Comparison of ENCODE assay signal across 1 cellular context in the genomic region with DNA sequence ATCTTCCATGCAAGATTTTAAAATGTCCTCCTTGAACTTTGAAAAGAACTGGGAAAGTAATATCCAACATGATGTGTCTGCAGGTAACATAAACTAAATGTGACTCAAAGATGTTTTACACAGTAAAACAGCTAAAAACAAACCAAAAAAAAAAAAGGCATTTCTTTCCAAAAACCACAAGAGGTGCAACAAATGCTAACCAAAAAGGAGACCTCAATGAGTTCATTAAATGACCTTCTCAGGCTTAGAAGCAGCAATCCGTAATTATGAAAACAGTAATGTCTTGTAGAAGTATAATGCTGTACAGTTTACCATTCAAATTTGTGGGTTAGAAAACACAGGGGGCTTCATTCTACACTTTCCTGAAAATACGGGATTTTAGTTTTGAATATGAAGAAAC.
TF ChIP-seq lines count a peak whose summit lies in the region.

No MANE protein-coding gene starts in this region.

TF ChIP-seq in IMR-90, 13 proteins besides CTCF, POLR2A, EP300 and RAD21 (continued from another document):
- no peak for TF ChIP-seq MAZ (IDR thresholded peaks at IDR 0.05; ENCODE audit: borderline replicate concordance, low read depth, low read length)
- no peak for TF ChIP-seq CEBPB (IDR thresholded peaks at IDR 0.05; ENCODE audit: low read depth, low read length)
- TF ChIP-seq CHD1 (IDR thresholded peaks at IDR 0.05; ENCODE audit: low read depth, low read length), result no peak
- TF ChIP-seq SMC3 (IDR thresholded peaks at IDR 0.05; ENCODE audit: low read depth, low read length), result no peak
- no peak for TF ChIP-seq MAFK (IDR thresholded peaks at IDR 0.05; ENCODE audit: low read depth, low read length)
- no peak for TF ChIP-seq RCOR1 (IDR thresholded peaks at IDR 0.05; ENCODE audit: insufficient replicate concordance, low read length)
- TF ChIP-seq NFE2L2 (IDR thresholded peaks at IDR 0.05; ENCODE audit: low read depth, low read length), result no peak
- TF ChIP-seq MXI1 (IDR thresholded peaks at IDR 0.05; ENCODE audit: borderline replicate concordance, low read depth, low read length), result no peak
- TF ChIP-seq, protein P1, sequence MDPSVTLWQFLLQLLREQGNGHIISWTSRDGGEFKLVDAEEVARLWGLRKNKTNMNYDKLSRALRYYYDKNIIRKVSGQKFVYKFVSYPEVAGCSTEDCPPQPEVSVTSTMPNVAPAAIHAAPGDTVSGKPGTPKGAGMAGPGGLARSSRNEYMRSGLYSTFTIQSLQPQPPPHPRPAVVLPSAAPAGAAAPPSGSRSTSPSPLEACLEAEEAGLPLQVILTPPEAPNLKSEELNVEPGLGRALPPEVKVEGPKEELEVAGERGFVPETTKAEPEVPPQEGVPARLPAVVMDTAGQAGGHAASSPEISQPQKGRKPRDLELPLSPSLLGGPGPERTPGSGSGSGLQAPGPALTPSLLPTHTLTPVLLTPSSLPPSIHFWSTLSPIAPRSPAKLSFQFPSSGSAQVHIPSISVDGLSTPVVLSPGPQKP (IDR thresholded peaks at IDR 0.05; ENCODE audit: borderline replicate concordance, low read depth, low read length), result no peak
- TF ChIP-seq RFX5 (IDR thresholded peaks at IDR 0.05; ENCODE audit: low read depth, low read length), result no peak
